Comparison of ENCODE assay signal across 9 cellular contexts in genomic region chr7:80078159-80078731, GRCh38. TPM values are rescaled to one million over a fixed set of nuclear protein-coding genes. Genes with fewer than 3 reads are reported as not detected.
DNase-seq lines count a peak whose midpoint lies in the region; ATAC-seq lines count a peak whose summit lies in the region.
"Had no signal": no experiment of that assay in that cellular context is flagged by ENCODE, and none has a peak within 500 bp of the region (broad histone marks: within the 10 kb centered on the region; RNA-seq: fewer than 3 reads in every experiment).

No MANE protein-coding gene starts in this region.

- no peak overlapping the region for H3K4ac ChIP-seq in mesendoderm (ENCODE audit: low read depth, low read length)

- no peak overlapping the region for H2AK5ac ChIP-seq in mesendoderm (ENCODE audit: low read length)

- no peaks in the 10 kb centered on the region for H3K36me3 ChIP-seq in CD4-positive, alpha-beta memory T cell (ENCODE audit: insufficient read depth, low read length)
- no peaks in the 10 kb centered on the region for H3K36me3 ChIP-seq in mesendoderm (ENCODE audit: control insufficient read depth, insufficient read depth, low read length)

- H4K8ac ChIP-seq in mesendoderm (ENCODE audit: low read depth, low read length) = no peak overlapping the region

- no peak for ATAC-seq in GM18868 (IDR thresholded peaks at IDR 0.05; ENCODE audit: unreplicated experiment)
- no peak for ATAC-seq in GM21447 (IDR thresholded peaks at IDR 0.05; ENCODE audit: unreplicated experiment)

- H3K18ac ChIP-seq in mesendoderm (ENCODE audit: low read length) = no peak overlapping the region

- no peak overlapping the region for H2BK5ac ChIP-seq in mesendoderm (ENCODE audit: low read length)

- H3K27ac Mint-ChIP-seq in CD4-positive, alpha-beta memory T cell = peak overlapping the region in 3 of 7 donors; percentile 7 to 25 (median 19)

- H3K36me3 Mint-ChIP-seq in CD4-positive, alpha-beta memory T cell = no peaks in the 10 kb centered on the region

- no CpG with 5 or more reads among the region's 5 CpGs for WGBS in mesendoderm (ENCODE audit: extremely low coverage, insufficient coverage, low lambda C conversion rate)

- no peak overlapping the region for H2BK120ac ChIP-seq in mesendoderm (ENCODE audit: low read depth, low read length)

- no peak overlapping the region for H4K5ac ChIP-seq in mesendoderm (ENCODE audit: low read length)

- H3K4me3 Mint-ChIP-seq in CD4-positive, alpha-beta memory T cell = peak overlapping the region in 7 of 8 donors; percentile 30 to 82 (median 63)

- intact Hi-C loops in CD4-positive, alpha-beta memory T cell (cut with micrococcal nuclease) = no loop called here

- H3K27me3 Mint-ChIP-seq in CD4-positive, alpha-beta memory T cell = no peaks in the 10 kb centered on the region

- no peaks in the 10 kb centered on the region for H3K27me3 ChIP-seq in CD4-positive, alpha-beta memory T cell (ENCODE audit: insufficient read depth, low read length)
- H3K27me3 ChIP-seq in mesendoderm (ENCODE audit: insufficient read depth, low read length, poor library complexity) = no peaks in the 10 kb centered on the region

- H3K4me3 ChIP-seq in CD4-positive, alpha-beta memory T cell (ENCODE audit: low read length in 2 of 2) = no peak overlapping the region
- H3K4me3 ChIP-seq in mesendoderm (ENCODE audit: low read length) = no peak overlapping the region

- H3K27ac ChIP-seq in CD4-positive, alpha-beta memory T cell (ENCODE audit: low read depth, low read length) = no peak overlapping the region
- H3K27ac ChIP-seq in mesendoderm (ENCODE audit: low read depth, low read length) = no peak overlapping the region
- H3K27ac ChIP-seq: HL-60 had no signal

- no peaks in the 10 kb centered on the region for H3K79me1 ChIP-seq in mesendoderm (ENCODE audit: low read length)

- H3K9ac ChIP-seq in mesendoderm (ENCODE audit: low read length) = no peak overlapping the region

- no peak overlapping the region for H3K56ac ChIP-seq in mesendoderm (ENCODE audit: low read length)

- POLR2A ChIA-PET in CD4-positive, alpha-beta memory T cell (lab: Charles Lee; ENCODE audit: partially characterized antibody) = no interaction called here

- no peaks in the 10 kb centered on the region for H3K4me1 ChIP-seq in CD4-positive, alpha-beta memory T cell (ENCODE audit: insufficient read depth, low read length)
- no peaks in the 10 kb centered on the region for H3K4me1 ChIP-seq in mesendoderm (ENCODE audit: control insufficient read depth, low read depth, low read length)

- CTCF ChIA-PET in CD4-positive, alpha-beta memory T cell (lab: Charles Lee; ENCODE audit: partially characterized antibody) = no interaction called here

- no peak for DNase-seq in CD4-positive, alpha-beta memory T cell
- peak; percentile 23 for DNase-seq in LoVo (ENCODE audit: low spot score)
- DNase-seq in amniotic epithelial cell (ENCODE audit: low read depth) = peak; percentile 51
- DNase-seq in mesendoderm = peak; percentile 69
- DNase-seq in HuH-7.5 (ENCODE audit: low spot score) = no peak
- no peak for DNase-seq in SKM-1 (lab: John Stamatoyannopoulos, UW; ENCODE audit: unreplicated experiment)

- H3K79me2 ChIP-seq in mesendoderm (ENCODE audit: control insufficient read depth, insufficient read depth, low read length) = no peaks in the 10 kb centered on the region

- peaks cover 0 to 6% (median under 1%) of the 10 kb centered on the region in 8 donors for H3K9me3 Mint-ChIP-seq in CD4-positive, alpha-beta memory T cell

- H2BK15ac ChIP-seq in mesendoderm (replicated peaks; ENCODE audit: low read depth) = no peak overlapping the region

- H3K23ac ChIP-seq in mesendoderm (ENCODE audit: low read length) = no peak overlapping the region

- H3K4me2 ChIP-seq in mesendoderm (ENCODE audit: low read length) = no peak overlapping the region

- no peaks in the 10 kb centered on the region for H3K9me3 ChIP-seq in CD4-positive, alpha-beta memory T cell (ENCODE audit: control insufficient read depth in 1 of 2, low read length in 2 of 2)

- H3K4me1 Mint-ChIP-seq in CD4-positive, alpha-beta memory T cell = peaks cover 5 to 6% (median 5%) of the 10 kb centered on the region in 4 donors

RNA-seq across cellular contexts. Expression of gene GNAI1, which starts 56.4 kb away (rescaled TPM):
- under 1 TPM; 0.49 to 0.78 TPM for total RNA-seq in CD4-positive, alpha-beta memory T cell
- under 1 TPM in 1 of 2 donors, not detected in 1; 0.60 TPM for polyA plus RNA-seq in CD4-positive, alpha-beta memory T cell
- polyA plus RNA-seq in mesendoderm (2013, experiment 1 of 2) = 9.3 TPM
- polyA plus RNA-seq in mesendoderm (2013, experiment 2 of 2) = 9.6 TPM

Comparison
In these comparisons a context has a peak if more than half of its experiments do, and no peak if none do; other contexts are left out.
1. DNase-seq: peak in LoVo (single experiment), amniotic epithelial cell (single experiment) and mesendoderm (single experiment); none in CD4-positive, alpha-beta memory T cell (0 of 5), HuH-7.5 (single experiment) and SKM-1 (single experiment).